Comparison of ENCODE assay signal across 25 cellular contexts in genomic region chr22:24169439-24170058, GRCh38. TPM values are rescaled to one million over a fixed set of nuclear protein-coding genes. Genes with fewer than 3 reads are reported as not detected.
DNase-seq lines count a peak whose midpoint lies in the region; ATAC-seq, FAIRE-seq and TF ChIP-seq lines count a peak whose summit lies in the region.
"Had no signal": no experiment of that assay in that cellular context is flagged by ENCODE, and none has a peak within 500 bp of the region (broad histone marks: within the 10 kb centered on the region; RNA-seq: fewer than 3 reads in every experiment).

No MANE protein-coding gene starts in this region.

- no peaks in the 10 kb centered on the region for H3F3A ChIP-seq in neural cell (ENCODE audit: insufficient read depth, low read length, poor library complexity, severe bottlenecking)

- H2AFZ ChIP-seq in neural cell (ENCODE audit: low read depth, low read length): no peak overlapping the region

- H4K20me1 ChIP-seq in neural cell (ENCODE audit: insufficient read depth): no peaks in the 10 kb centered on the region

- no peaks in the 10 kb centered on the region for H3K79me2 ChIP-seq in neural cell (replicated peaks; ENCODE audit: insufficient read depth, low read length)

- TF ChIP-seq CTCF in AG04450 (IDR thresholded peaks at IDR 0.05; ENCODE audit: low read depth, low read length): no peak
- no peak for TF ChIP-seq CTCF in CD4-positive, alpha-beta T cell (IDR thresholded peaks at IDR 0.05)
- TF ChIP-seq CTCF in neural cell (IDR thresholded peaks at IDR 0.05; ENCODE audit: poor library complexity, severe bottlenecking): no peak
- TF ChIP-seq CTCF in kidney (IDR thresholded peaks at IDR 0.05; ENCODE audit: borderline replicate concordance, extremely low read depth, insufficient read depth): no peak

- no peak for FAIRE-seq in kidney (lab: Jason Lieb, UNC)
- FAIRE-seq: GM19239 had no signal

- no peak for TF ChIP-seq RAD21 in neural cell (conservative IDR thresholded peaks at IDR 0.05)

- no peak overlapping the region for H3K4me3 Mint-ChIP-seq in CD4-positive, alpha-beta T cell
- no peak overlapping the region for H3K4me3 Mint-ChIP-seq in activated naive CD8-positive, alpha-beta T cell treated with anti-CD3 and anti-CD28 coated beads, Interleukin-2, amount 10 ng/mL, durations not matched to agents 7 days and 5 days
- H3K4me3 Mint-ChIP-seq: CD14-positive monocyte; stimulated activated memory B cell treated with anti-CD40 and anti-IgM and Interleukin-4, amounts not matched to agents 10 μg/mL and 1 μg/mL and 100 μg/mL, for 72 hours had no signal

- H3K27me3 ChIP-seq in AG04450 (ENCODE audit: control insufficient read depth, insufficient read depth, low read length): no peaks in the 10 kb centered on the region
- H3K27me3 ChIP-seq in CD4-positive, alpha-beta T cell (ENCODE audit: control insufficient read depth, insufficient read depth, low read length): no peaks in the 10 kb centered on the region
- H3K27me3 ChIP-seq in neural cell (ENCODE audit: insufficient read depth, low read depth, low read length): no peaks in the 10 kb centered on the region
- H3K27me3 ChIP-seq: heart left ventricle, ovary, spleen, tibial nerve had no signal

- TF ChIP-seq EP300 in neural cell (conservative IDR thresholded peaks at IDR 0.05; ENCODE audit: poor library complexity, severe bottlenecking): no peak

- H3K9me3 ChIP-seq in AG04450 (ENCODE audit: control insufficient read depth, insufficient read depth, low read length): no peaks in the 10 kb centered on the region; the same call in 1 of the 2 replicates
- H3K9me3 ChIP-seq in CD4-positive, alpha-beta T cell (ENCODE audit: control insufficient read depth, low read length): no peaks in the 10 kb centered on the region
- H3K9me3 ChIP-seq in neural cell (ENCODE audit: low read length): no peaks in the 10 kb centered on the region
- no peaks in the 10 kb centered on the region for H3K9me3 ChIP-seq in kidney (ENCODE audit: control insufficient read depth in 1 of 2, low read length in 2 of 2)
- H3K9me3 ChIP-seq: heart left ventricle, ovary, spleen, tibial nerve had no signal

- H3K36me3 ChIP-seq in neural cell (ENCODE audit: insufficient read depth, low read length) (peaks cover 7% of the 10 kb centered on the region), kidney (ENCODE audit: control insufficient read depth in 1 of 2, insufficient read depth in 2 of 2, low read length in 2 of 2) (peaks cover 25 to 37% of the 10 kb centered on the region in 2 donors)
- H3K36me3 ChIP-seq: ovary had no signal

- H3K9ac ChIP-seq in neural cell (ENCODE audit: low read length): no peak overlapping the region
- no peak overlapping the region for H3K9ac ChIP-seq in kidney (ENCODE audit: low read length in 2 of 2)

- no peaks in the 10 kb centered on the region for H3K27me3 Mint-ChIP-seq in CD4-positive, alpha-beta T cell
- H3K27me3 Mint-ChIP-seq in activated naive CD8-positive, alpha-beta T cell treated with anti-CD3 and anti-CD28 coated beads, Interleukin-2, amount 10 ng/mL, durations not matched to agents 7 days and 5 days: no peaks in the 10 kb centered on the region
- H3K27me3 Mint-ChIP-seq: stimulated activated memory B cell treated with anti-CD40 and anti-IgM and Interleukin-4, amounts not matched to agents 10 μg/mL and 1 μg/mL and 100 μg/mL, for 72 hours had no signal

- no peak overlapping the region for H3K4me2 ChIP-seq in neural cell (ENCODE audit: low read length)

- POLR2A ChIA-PET in AG04450 (lab: Yijun Ruan, JAX): no interaction called here
- POLR2A ChIA-PET in CD4-positive, alpha-beta T cell (lab: Charles Lee): interaction anchor here (6.4 kb wide), 1 partner anchor 14 kb away, joined by 38 read pairs; no protein-coding TSS in a partner anchor
- POLR2A ChIA-PET in activated naive CD8-positive, alpha-beta T cell treated with anti-CD3 and anti-CD28 coated beads, Interleukin-2, amount 10 ng/mL, durations not matched to agents 7 days and 5 days (lab: Charles Lee): interaction anchor here (0.8 to 2.6 kb wide), 2 partner anchors 12 to 13 kb away, joined by 6 to 12 read pairs; no protein-coding TSS in a partner anchor

- H3K4me1 ChIP-seq in kidney (ENCODE audit: control insufficient read depth in 1 of 2, insufficient read depth in 1 of 2, low read depth in 1 of 2, low read length in 2 of 2): no peaks in the 10 kb centered on the region

- H3K9me3 Mint-ChIP-seq in CD4-positive, alpha-beta T cell: no peaks in the 10 kb centered on the region
- no peaks in the 10 kb centered on the region for H3K9me3 Mint-ChIP-seq in activated naive CD8-positive, alpha-beta T cell treated with anti-CD3 and anti-CD28 coated beads, Interleukin-2, amount 10 ng/mL, durations not matched to agents 7 days and 5 days
- H3K9me3 Mint-ChIP-seq: CD14-positive monocyte; stimulated activated memory B cell treated with anti-CD40 and anti-IgM and Interleukin-4, amounts not matched to agents 10 μg/mL and 1 μg/mL and 100 μg/mL, for 72 hours had no signal

- H3K36me3 Mint-ChIP-seq in CD4-positive, alpha-beta T cell (ENCODE audit: low read depth): peaks cover 67% of the 10 kb centered on the region
- peaks cover 6% of the 10 kb centered on the region for H3K36me3 Mint-ChIP-seq in activated naive CD8-positive, alpha-beta T cell treated with anti-CD3 and anti-CD28 coated beads, Interleukin-2, amount 10 ng/mL, durations not matched to agents 7 days and 5 days

- H3K27ac ChIP-seq in AG04450 (ENCODE audit: low read depth, low read length): peak overlapping the region; percentile 2
- H3K27ac ChIP-seq in CD4-positive, alpha-beta T cell (ENCODE audit: low read depth, low read length): peak overlapping the region; percentile 13
- H3K27ac ChIP-seq in neural cell (ENCODE audit: low read length): peak overlapping the region; percentile 5
- no peak overlapping the region for H3K27ac ChIP-seq in kidney (ENCODE audit: low read depth in 2 of 2, low read length in 2 of 2)
- H3K27ac ChIP-seq: ovary, SK-N-MC had no signal

- CTCF ChIA-PET in AG04450 (lab: Charles Lee): interaction anchor here (1.4 kb wide), 1 partner anchor 12 kb away, joined by 4 read pairs; no protein-coding TSS in a partner anchor
- CTCF ChIA-PET in CD4-positive, alpha-beta T cell (lab: Charles Lee): no interaction called here

- no peaks in the 10 kb centered on the region for H3K9me2 ChIP-seq in neural cell (ENCODE audit: insufficient read depth, low read length)

- H3K4me1 Mint-ChIP-seq in CD4-positive, alpha-beta T cell (ENCODE audit: low read depth): no peaks in the 10 kb centered on the region
- H3K4me1 Mint-ChIP-seq in activated naive CD8-positive, alpha-beta T cell treated with anti-CD3 and anti-CD28 coated beads, Interleukin-2, amount 10 ng/mL, durations not matched to agents 7 days and 5 days: peaks cover 11% of the 10 kb centered on the region
- H3K4me1 Mint-ChIP-seq: CD14-positive monocyte had no signal

- no peak for ATAC-seq in CD4-positive, alpha-beta T cell (ENCODE audit: poor library complexity)
- ATAC-seq in activated naive CD8-positive, alpha-beta T cell treated with anti-CD3 and anti-CD28 coated beads, Interleukin-2, amount 10 ng/mL, durations not matched to agents 7 days and 5 days (ENCODE audit: low read depth): peak; percentile 58
- ATAC-seq: HCT116; heart left ventricle; left cardiac atrium; stimulated activated memory B cell treated with anti-CD40 and anti-IgM and Interleukin-4, amounts not matched to agents 10 μg/mL and 1 μg/mL and 100 μg/mL, for 72 hours had no signal

- intact Hi-C loops in CD4-positive, alpha-beta T cell (cut with DNase I, micrococcal nuclease): no loop called here
- intact Hi-C loops in kidney (cut with DNase I): no loop called here

- no peak overlapping the region for H3K4me3 ChIP-seq in AG04450 (ENCODE audit: low read depth, low read length)
- no peak overlapping the region for H3K4me3 ChIP-seq in neural cell (ENCODE audit: low read length)
- H3K4me3 ChIP-seq in kidney (ENCODE audit: low read length in 2 of 2): no peak overlapping the region
- H3K4me3 ChIP-seq: heart left ventricle, ovary, SK-N-MC, spleen, tibial nerve had no signal

- H3K27ac Mint-ChIP-seq in CD4-positive, alpha-beta T cell: peak overlapping the region; percentile 30
- H3K27ac Mint-ChIP-seq in activated naive CD8-positive, alpha-beta T cell treated with anti-CD3 and anti-CD28 coated beads, Interleukin-2, amount 10 ng/mL, durations not matched to agents 7 days and 5 days: peak overlapping the region; percentile 78

- DNase-seq in AG04450 (ENCODE audit: low read depth, low spot score): no peak
- DNase-seq in CD4-positive, alpha-beta T cell: no peak
- no peak for DNase-seq in activated naive CD8-positive, alpha-beta T cell treated with anti-CD3 and anti-CD28 coated beads, Interleukin-2, amount 10 ng/mL, durations not matched to agents 7 days and 5 days
- DNase-seq in kidney: no peak
- no peak for DNase-seq in NOMO-1 (lab: John Stamatoyannopoulos, UW; ENCODE audit: unreplicated experiment in 2 of 2)
- DNase-seq in stimulated activated naive CD4-positive, alpha-beta T cell treated with Interleukin-2 at 50 U/mL for 16 hours (lab: John Stamatoyannopoulos, UW): no peak
- no peak for DNase-seq in effector CD8-positive, alpha-beta T cell (lab: John Stamatoyannopoulos, UW)
- DNase-seq: activated CD4-positive, alpha-beta T cell treated with anti-CD3 and anti-CD28 coated beads, Interleukin-2, amount 50 U/mL, for 48 hours; activated naive CD4-positive, alpha-beta T cell treated with anti-CD3 and anti-CD28 coated beads, Interleukin-2, amount 50 U/mL, for 16 hours; activated T-cell treated with anti-CD3 and anti-CD28 coated beads for 4 hours; EL; heart left ventricle; left cardiac atrium; NCI-H1105 treated with DMSO at 0.1 percent for 48 hours; NCI-H2029; ovary; spleen; stimulated activated CD4-positive, alpha-beta T cell treated with anti-CD3 and anti-CD28 coated beads, Interleukin-2, amount 100 ng/mL, for 48 hours had no signal

TF ChIP-seq in neural cell, 6 proteins besides CTCF, POLR2A, EP300 and RAD21 (continues in another document):
- no peak for TF ChIP-seq MXI1 (conservative IDR thresholded peaks at IDR 0.05; ENCODE audit: poor library complexity, severe bottlenecking)
- no peak for TF ChIP-seq SMC3 (conservative IDR thresholded peaks at IDR 0.05; ENCODE audit: poor library complexity)

RNA-seq across cellular contexts. Expression of gene SUSD2, which starts 11.7 kb away (rescaled TPM):
- polyA plus RNA-seq in AG04450 (2011; rRNA removed): 0.63 and 1.1 TPM in 2 replicates
- 0.09 and 0.32 TPM in 2 replicates for polyA minus RNA-seq in AG04450 (2011; rRNA and poly(A)+ RNA removed)
- 1 to 10 TPM in 1 of 2 experiments, under 1 TPM in 1; 0.80 to 1.5 TPM for total RNA-seq in CD4-positive, alpha-beta T cell
- total RNA-seq in activated naive CD8-positive, alpha-beta T cell treated with anti-CD3 and anti-CD28 coated beads, Interleukin-2, amount 10 ng/mL, durations not matched to agents 7 days and 5 days: 1 to 10 TPM in 1 of 2 experiments, under 1 TPM in 1; 0.94 to 1.2 TPM
- polyA plus RNA-seq in neural cell: 0.20 and 0.36 TPM in 2 replicates
- 0.73 and 0.93 TPM in 2 replicates for polyA minus RNA-seq in neural cell
- total RNA-seq in kidney: 14.8 TPM
- 25.2 TPM for polyA plus RNA-seq in kidney (ENCODE audit: insufficient read depth, low read depth, low replicate concordance)
- polyA plus RNA-seq: CD14-positive monocyte had no signal

Comparison
In these comparisons a context has a peak if more than half of its experiments do, and no peak if none do; other contexts are left out.
1. H3K27ac ChIP-seq: peak in AG04450 (single experiment), CD4-positive, alpha-beta T cell (single experiment) and neural cell (single experiment); none in kidney (0 of 2).